In genomic region chr2:176001903-176002683, GRCh38 we compare ENCODE assay signal across 8 cellular contexts. TPM values are rescaled to one million over a fixed set of nuclear protein-coding genes. Genes with fewer than 3 reads are reported as not detected.
DNase-seq lines count a peak whose midpoint lies in the region; ATAC-seq and TF ChIP-seq lines count a peak whose summit lies in the region.

Gene LNPK, minus strand, starts transcription at chr2:176002267. Its CDS starts 6,683 bp downstream, at chr2:175995584.

- intact Hi-C loops in right lobe of liver (cut with DNase I) = no loop called here

- peaks cover 0 to 36% (median 7%) of the 10 kb centered on the region in 4 donors for H3K4me1 ChIP-seq in right lobe of liver

- no peaks in the 10 kb centered on the region for H3K27me3 ChIP-seq in right lobe of liver

- peak; percentile 94 for TF ChIP-seq POLR2A in right lobe of liver (IDR thresholded peaks at IDR 0.05)

- peak; percentile 89 for DNase-seq in NCI-H774 (lab: John Stamatoyannopoulos, UW)
- DNase-seq in activated CD4-positive, alpha-beta T cell treated with anti-CD3 and anti-CD28 coated beads, Interleukin-2, amount 50 U/mL, for 4 hours = peak; percentile 85 to 86
- peak; percentile 92 for DNase-seq in dermis blood vessel endothelial cell
- peak; percentile 95 to 97 (median 96) for DNase-seq in right lobe of liver
- peak; percentile 88 to 90 for DNase-seq in stimulated activated CD4-positive, alpha-beta T cell treated with anti-CD3 and anti-CD28 coated beads, Interleukin-4, amount 100 ng/mL, for 4 hours

- ATAC-seq in GM19395 (IDR thresholded peaks at IDR 0.05; ENCODE audit: unreplicated experiment) (peak; percentile 93), HG03565 (IDR thresholded peaks at IDR 0.05; ENCODE audit: unreplicated experiment) (peak; percentile 87), right lobe of liver (peak; percentile 88 to 94 (median 90))

- TF ChIP-seq CTCF in C4-2B (conservative IDR thresholded peaks at IDR 0.05) = no peak
- TF ChIP-seq CTCF in right lobe of liver (IDR thresholded peaks at IDR 0.05) = no peak

- H3K4me3 ChIP-seq in right lobe of liver = peak within 1 kb of the TSS; percentile 83 to 99 (median 85)

- no peaks in the 10 kb centered on the region for H3K9me3 ChIP-seq in right lobe of liver

- H3K36me3 ChIP-seq in right lobe of liver = no peaks in the 10 kb centered on the region

- WGBS in right lobe of liver (ENCODE audit: insufficient coverage, low coverage, low lambda C conversion rate, missing lambda C conversion rate) = 1% methylated on average over 15 of the region's 57 CpGs

- H3K27ac ChIP-seq in C4-2B (peak within 1 kb of the TSS; percentile 76), right lobe of liver (peak within 1 kb of the TSS; percentile 89 to 96 (median 94))

RNA-seq across cellular contexts. Expression of gene LNPK, which starts in this region (rescaled TPM):
- 8.0 and 10.5 TPM in 2 replicates for total RNA-seq in dermis blood vessel endothelial cell
- total RNA-seq in right lobe of liver = 10 to 100 TPM; 12.9 to 30.7 (median 22.2) TPM

Comparison
In these comparisons a context has a peak if more than half of its experiments do, and no peak if none do; other contexts are left out.
1. Peak in every context shown above with its lines: DNase-seq, ATAC-seq, H3K4me3 ChIP-seq and H3K27ac ChIP-seq.